Comparison of ENCODE assay signal across 18 cellular contexts in the genomic region with DNA sequence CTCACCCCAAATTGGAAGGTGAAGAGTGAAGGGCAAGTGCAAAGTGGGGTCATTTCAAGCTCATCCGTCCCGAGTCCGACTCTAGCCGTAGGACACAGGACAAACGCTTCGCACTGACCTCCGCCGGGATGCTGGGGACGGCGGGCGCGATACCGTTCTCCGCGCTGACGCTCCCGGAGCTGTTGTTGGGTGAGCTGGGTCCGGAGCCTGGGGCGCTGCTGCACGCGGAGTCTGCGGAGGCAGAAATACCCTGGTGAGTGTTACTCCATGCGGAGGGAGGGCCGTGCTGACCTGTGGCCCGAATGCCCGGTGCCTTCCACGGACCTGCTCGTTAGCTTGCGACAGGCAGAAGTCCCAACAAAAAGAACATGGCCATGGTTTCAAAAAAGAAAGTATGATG.
"Had no signal": no experiment of that assay in that cellular context is flagged by ENCODE, and none has a peak within 500 bp of the region (broad histone marks: within the 10 kb centered on the region; RNA-seq: fewer than 3 reads in every experiment).

No MANE protein-coding gene starts in this region.

- H3K27ac ChIP-seq: neural progenitor cell, prostate gland, right lobe of liver, thyroid gland had no signal

- ATAC-seq: natural killer cell treated with Interleukin-12 subunit alpha and Interleukin-12 subunit beta and Interleukin-15 and Interleukin-18, amount 100 ng/mL, for 72 hours had no signal

- H3K9ac ChIP-seq: neural progenitor cell had no signal

- H3K27me3 ChIP-seq: neural progenitor cell, right lobe of liver, stomach, thyroid gland had no signal

- H3K4me3 ChIP-seq: mucosa of descending colon, neural progenitor cell, prostate gland, right lobe of liver, stomach, thyroid gland had no signal

- DNase-seq: cortex of kidney; effector CD4-positive, alpha-beta T cell; hypothalamus; mesenchymal stem cell; naive B cell; nucleus accumbens; small intestine; stimulated activated CD4-positive, alpha-beta T cell treated with anti-CD3 and anti-CD28 coated beads, Interleukin-15, amount 100 ng/mL, for 24 hours; stimulated activated CD4-positive, alpha-beta T cell treated with anti-CD3 and anti-CD28 coated beads, Interleukin-4, amount 100 ng/mL, for 1 hour; stimulated activated CD8-positive, alpha-beta memory T cell treated with anti-CD3 and anti-CD28 coated beads, Interleukin-4, amount 100 ng/mL, for 48 hours; stimulated activated naive CD4-positive, alpha-beta T cell treated with Interleukin-2 at 50 U/mL for 16 hours; stomach; thyroid gland had no signal

- H2AFZ ChIP-seq: neural progenitor cell had no signal

- H3K9me3 ChIP-seq: mucosa of descending colon, prostate gland, right lobe of liver, stomach, thyroid gland had no signal

- H3K4me2 ChIP-seq: neural progenitor cell had no signal

- H3K4me1 ChIP-seq: neural progenitor cell, prostate gland, right lobe of liver, thyroid gland had no signal

- H3K36me3 ChIP-seq: neural progenitor cell had no signal
